ENCODE assay signal across 1 cellular context in the genomic region with DNA sequence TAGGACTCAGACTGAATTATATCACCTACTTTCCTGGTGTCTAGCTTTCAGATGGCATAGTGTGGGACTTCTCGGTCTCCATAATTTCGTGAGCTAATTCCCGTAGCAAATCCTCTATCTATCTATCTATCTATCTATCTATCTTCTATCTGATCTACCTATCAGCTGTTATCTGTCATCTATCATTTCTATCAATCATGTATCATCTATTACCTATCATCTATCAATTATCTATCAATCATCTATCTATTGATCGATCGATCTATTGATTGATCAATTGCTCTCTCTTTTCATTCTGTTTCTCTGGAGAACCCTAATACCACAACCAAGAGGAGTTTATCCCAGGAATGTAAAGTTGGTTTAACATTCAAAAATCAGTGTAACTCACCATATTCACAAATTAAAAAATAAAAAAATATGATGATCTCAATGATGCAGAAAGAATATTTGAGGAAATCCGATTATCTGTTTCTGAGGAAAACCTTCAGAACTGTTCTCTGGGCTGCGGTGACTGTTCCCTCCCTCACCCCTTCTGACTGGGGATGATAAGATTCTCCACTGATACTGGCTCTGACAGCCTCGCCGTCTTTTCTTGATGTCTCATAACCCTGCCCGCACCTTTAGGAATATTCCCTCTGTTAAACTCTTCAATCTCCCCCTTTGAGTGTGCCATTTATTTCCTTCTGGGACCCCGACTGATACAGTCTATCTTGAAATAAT.
TF ChIP-seq lines count a peak whose summit lies in the region.

No MANE protein-coding gene starts in this region.

TF ChIP-seq in K562, 482 proteins besides CTCF, POLR2A, EP300 and RAD21 (continued from another document):
- TF ChIP-seq ARID3B (CRISPR knock-in tag; IDR thresholded peaks at IDR 0.05; ENCODE audit: borderline replicate concordance), result no peak
- TF ChIP-seq TAL1 (IDR thresholded peaks at IDR 0.05), result peak; percentile 38; the same call in 1 of the 2 replicates
- no peak for TF ChIP-seq ZBTB9 (CRISPR knock-in tag; IDR thresholded peaks at IDR 0.05)
- peak; percentile 87 for TF ChIP-seq DACH1 (IDR thresholded peaks at IDR 0.05; ENCODE audit: partially characterized antibody)
- TF ChIP-seq, protein P1, sequence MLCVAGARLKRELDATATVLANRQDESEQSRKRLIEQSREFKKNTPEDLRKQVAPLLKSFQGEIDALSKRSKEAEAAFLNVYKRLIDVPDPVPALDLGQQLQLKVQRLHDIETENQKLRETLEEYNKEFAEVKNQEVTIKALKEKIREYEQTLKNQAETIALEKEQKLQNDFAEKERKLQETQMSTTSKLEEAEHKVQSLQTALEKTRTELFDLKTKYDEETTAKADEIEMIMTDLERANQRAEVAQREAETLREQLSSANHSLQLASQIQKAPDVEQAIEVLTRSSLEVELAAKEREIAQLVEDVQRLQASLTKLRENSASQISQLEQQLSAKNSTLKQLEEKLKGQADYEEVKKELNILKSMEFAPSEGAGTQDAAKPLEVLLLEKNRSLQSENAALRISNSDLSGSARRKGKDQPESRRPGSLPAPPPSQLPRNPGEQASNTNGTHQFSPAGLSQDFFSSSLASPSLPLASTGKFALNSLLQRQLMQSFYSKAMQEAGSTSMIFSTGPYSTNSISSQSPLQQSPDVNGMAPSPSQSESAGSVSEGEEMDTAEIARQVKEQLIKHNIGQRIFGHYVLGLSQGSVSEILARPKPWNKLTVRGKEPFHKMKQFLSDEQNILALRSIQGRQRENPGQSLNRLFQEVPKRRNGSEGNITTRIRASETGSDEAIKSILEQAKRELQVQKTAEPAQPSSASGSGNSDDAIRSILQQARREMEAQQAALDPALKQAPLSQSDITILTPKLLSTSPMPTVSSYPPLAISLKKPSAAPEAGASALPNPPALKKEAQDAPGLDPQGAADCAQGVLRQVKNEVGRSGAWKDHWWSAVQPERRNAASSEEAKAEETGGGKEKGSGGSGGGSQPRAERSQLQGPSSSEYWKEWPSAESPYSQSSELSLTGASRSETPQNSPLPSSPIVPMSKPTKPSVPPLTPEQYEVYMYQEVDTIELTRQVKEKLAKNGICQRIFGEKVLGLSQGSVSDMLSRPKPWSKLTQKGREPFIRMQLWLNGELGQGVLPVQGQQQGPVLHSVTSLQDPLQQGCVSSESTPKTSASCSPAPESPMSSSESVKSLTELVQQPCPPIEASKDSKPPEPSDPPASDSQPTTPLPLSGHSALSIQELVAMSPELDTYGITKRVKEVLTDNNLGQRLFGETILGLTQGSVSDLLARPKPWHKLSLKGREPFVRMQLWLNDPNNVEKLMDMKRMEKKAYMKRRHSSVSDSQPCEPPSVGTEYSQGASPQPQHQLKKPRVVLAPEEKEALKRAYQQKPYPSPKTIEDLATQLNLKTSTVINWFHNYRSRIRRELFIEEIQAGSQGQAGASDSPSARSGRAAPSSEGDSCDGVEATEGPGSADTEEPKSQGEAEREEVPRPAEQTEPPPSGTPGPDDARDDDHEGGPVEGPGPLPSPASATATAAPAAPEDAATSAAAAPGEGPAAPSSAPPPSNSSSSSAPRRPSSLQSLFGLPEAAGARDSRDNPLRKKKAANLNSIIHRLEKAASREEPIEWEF (CRISPR knock-in tag; IDR thresholded peaks at IDR 0.05), result peak; percentile 100
- TF ChIP-seq, protein P2, sequence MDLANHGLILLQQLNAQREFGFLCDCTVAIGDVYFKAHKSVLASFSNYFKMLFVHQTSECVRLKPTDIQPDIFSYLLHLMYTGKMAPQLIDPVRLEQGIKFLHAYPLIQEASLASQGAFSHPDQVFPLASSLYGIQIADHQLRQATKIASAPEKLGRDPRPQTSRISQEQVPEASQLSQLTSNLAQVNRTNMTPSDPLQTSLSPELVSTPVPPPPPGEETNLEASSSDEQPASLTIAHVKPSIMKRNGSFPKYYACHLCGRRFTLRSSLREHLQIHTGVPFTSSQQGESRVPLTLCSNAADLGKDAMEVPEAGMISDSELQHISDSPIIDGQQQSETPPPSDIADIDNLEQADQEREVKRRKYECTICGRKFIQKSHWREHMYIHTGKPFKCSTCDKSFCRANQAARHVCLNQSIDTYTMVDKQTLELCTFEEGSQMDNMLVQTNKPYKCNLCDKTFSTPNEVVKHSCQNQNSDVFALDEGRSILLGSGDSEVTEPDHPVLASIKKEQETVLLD (IDR thresholded peaks at IDR 0.05), result peak; percentile 70; the same call in 1 of the 2 replicates
- TF ChIP-seq JUND (IDR thresholded peaks at IDR 0.05; ENCODE audit: borderline replicate concordance, low read depth, low read length), result no peak
- TF ChIP-seq JUND (tag; IDR thresholded peaks at IDR 0.05; ENCODE audit: borderline replicate concordance, low read depth, low read length), result no peak
- TF ChIP-seq TEAD4 (IDR thresholded peaks at IDR 0.05; ENCODE audit: low read length), result peak; percentile 59; the same call in 1 of the 2 replicates
- TF ChIP-seq TEAD4 (CRISPR knock-in tag; IDR thresholded peaks at IDR 0.05; ENCODE audit: borderline replicate concordance), result no peak
- TF ChIP-seq GATA2 (CRISPR knock-in tag; IDR thresholded peaks at IDR 0.05), result peak; percentile 24; the same call in 1 of the 2 replicates
- peak; percentile 78; the same call in 1 of the 2 replicates for TF ChIP-seq GATAD2B (IDR thresholded peaks at IDR 0.05; ENCODE audit: borderline replicate concordance)
- 0 out of 2 replicates have a peak, but pooled peaks have one; percentile 28 for TF ChIP-seq KLF16 (IDR thresholded peaks at IDR 0.05)
- peak; percentile 35; the same call in 1 of the 2 replicates for TF ChIP-seq CBFA2T3 (IDR thresholded peaks at IDR 0.05)
